In genomic region chr2:168465594-168465993, GRCh38 we compare ENCODE assay signal across 1 cellular context.
TF ChIP-seq lines count a peak whose summit lies in the region.

No MANE protein-coding gene starts in this region.

TF ChIP-seq in A549, 52 proteins besides CTCF, POLR2A, EP300 and RAD21 (continued from another document):
- TF ChIP-seq ATOH8 (CRISPR knock-in tag; IDR thresholded peaks at IDR 0.05; ENCODE audit: low read depth) (no peak), SREBF2 (IDR thresholded peaks at IDR 0.05) (no peak), FOXS1 (CRISPR knock-in tag; IDR thresholded peaks at IDR 0.05) (no peak), GATA3 (IDR thresholded peaks at IDR 0.05; ENCODE audit: borderline replicate concordance) (no peak), JUN (IDR thresholded peaks at IDR 0.05) (no peak), CHD2 (IDR thresholded peaks at IDR 0.05; ENCODE audit: low read length, partially characterized antibody) (no peak), KDM1A (IDR thresholded peaks at IDR 0.05; ENCODE audit: low read depth) (no peak)
